ENCODE assay signal across 8 cellular contexts in genomic region chr11:115919341-115920086, GRCh38.
DNase-seq lines count a peak whose midpoint lies in the region; ATAC-seq and TF ChIP-seq lines count a peak whose summit lies in the region.

No MANE protein-coding gene starts in this region.

- no peak overlapping the region for H3K4me3 Mint-ChIP-seq in progenitor cell of endocrine pancreas (ENCODE audit: low read depth)

- peaks cover 13% of the 10 kb centered on the region for H3K27me3 Mint-ChIP-seq in progenitor cell of endocrine pancreas

- no peaks in the 10 kb centered on the region for H3K27me3 ChIP-seq in testis

- TF ChIP-seq POLR2A in GM15510 (IDR thresholded peaks at IDR 0.05; ENCODE audit: borderline replicate concordance, extremely low read depth, insufficient read length) (peak; percentile 25), testis (IDR thresholded peaks at IDR 0.05) (no peak)

- H3K4me1 ChIP-seq in testis, result no peaks in the 10 kb centered on the region

- intact Hi-C loops in left ventricle myocardium superior (cut with micrococcal nuclease) (no loop called here), testis (cut with DNase I; ENCODE audit: low total_unique reads) (no loop called here)

- ATAC-seq in GM21447 (IDR thresholded peaks at IDR 0.05; ENCODE audit: unreplicated experiment) (peak; percentile 56), HG03571 (IDR thresholded peaks at IDR 0.05; ENCODE audit: unreplicated experiment) (peak; percentile 51), left ventricle myocardium superior (peak; percentile 73)

- no peak overlapping the region for H3K27ac Mint-ChIP-seq in progenitor cell of endocrine pancreas

- 61 to 73% methylated on average over 4 of the region's 4 CpGs for WGBS in testis, 2 donors

- no peaks in the 10 kb centered on the region for H3K36me3 ChIP-seq in testis (ENCODE audit: low read depth, missing control alignments)

- H3K4me3 ChIP-seq in testis, result no peak overlapping the region

- H3K9me3 ChIP-seq in testis, result no peaks in the 10 kb centered on the region

- TF ChIP-seq CTCF in progenitor cell of endocrine pancreas (IDR thresholded peaks at IDR 0.05; ENCODE audit: unreplicated experiment) (no peak), testis (IDR thresholded peaks at IDR 0.05) (no peak)

- H3K36me3 Mint-ChIP-seq in progenitor cell of endocrine pancreas (ENCODE audit: insufficient read depth), result no peaks in the 10 kb centered on the region

- DNase-seq in left ventricle myocardium superior (no peak), progenitor cell of endocrine pancreas (ENCODE audit: low spot score, unreplicated experiment) (no peak), testis (no peak), NCI-H2107 treated with DMSO at 0.1 percent for 48 hours (lab: John Stamatoyannopoulos, UW; ENCODE audit: unreplicated experiment) (no peak), C1 segment of cervical spinal cord (lab: John Stamatoyannopoulos, UW) (no peak)

- H3K4me1 Mint-ChIP-seq in progenitor cell of endocrine pancreas (ENCODE audit: low read depth), result peaks cover 52% of the 10 kb centered on the region

- no peak overlapping the region for H3K27ac ChIP-seq in testis

- H3K9me3 Mint-ChIP-seq in progenitor cell of endocrine pancreas (ENCODE audit: low read depth), result no peaks in the 10 kb centered on the region
